Comparison of ENCODE assay signal across 9 cellular contexts in the genomic region with DNA sequence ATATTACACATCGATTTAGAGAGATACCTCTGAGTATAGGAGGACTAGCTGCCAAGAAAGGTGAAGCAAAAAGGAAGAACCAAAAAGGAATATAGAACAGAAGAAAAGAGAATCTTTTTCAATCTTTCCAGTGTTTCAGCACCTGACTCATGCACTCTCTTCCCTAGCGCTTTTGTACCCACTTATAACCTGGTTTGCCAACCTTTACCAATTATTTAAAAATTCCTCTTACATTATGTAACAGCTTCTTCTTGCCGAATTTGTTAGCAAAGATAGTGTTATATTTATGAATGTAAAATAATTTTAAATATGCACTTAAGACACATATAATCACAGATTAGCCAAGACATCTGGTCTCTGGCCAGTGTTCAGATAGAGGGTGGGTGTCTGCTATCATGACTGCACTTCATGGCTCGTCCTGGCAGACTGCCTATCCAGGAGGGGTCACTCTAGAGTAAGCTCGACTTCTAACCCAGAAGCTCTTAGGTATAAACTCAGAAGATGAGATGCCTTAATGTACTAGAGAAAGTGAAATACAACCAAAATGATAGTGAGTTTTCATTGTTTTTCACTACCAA.
A peak's percentile ranks its signal among the peaks of the same experiment; 100 is the strongest.
DNase-seq lines count a peak whose midpoint lies in the region; ATAC-seq, FAIRE-seq and TF ChIP-seq lines count a peak whose summit lies in the region.
"Had no signal": no experiment of that assay in that cellular context is flagged by ENCODE, and none has a peak within 500 bp of the region (broad histone marks: within the 10 kb centered on the region; RNA-seq: fewer than 3 reads in every experiment).

No MANE protein-coding gene starts in this region.

- no peaks in the 10 kb centered on the region for H3K9me3 Mint-ChIP-seq in immature natural killer cell

- DNase-seq in D721Med (ENCODE audit: insufficient read length, low spot score) = no peak
- peak; percentile 71 for DNase-seq in amniotic epithelial cell (ENCODE audit: low read depth)
- DNase-seq in left colon = peak in 1 of 2 donors; percentile 29
- no peak for DNase-seq in immature natural killer cell
- DNase-seq in NCI-H345 treated with DMSO at 0.1 percent for 48 hours (lab: John Stamatoyannopoulos, UW; ENCODE audit: unreplicated experiment) = no peak
- no peak for DNase-seq in NCI-H2171 treated with DMSO at 0.1 percent for 48 hours (lab: John Stamatoyannopoulos, UW)

- H3K27me3 Mint-ChIP-seq in immature natural killer cell (ENCODE audit: low read depth in 3 of 3) = no peaks in the 10 kb centered on the region

- intact Hi-C loops in left colon (cut with DNase I, micrococcal nuclease) = no loop called here

- TF ChIP-seq CTCF in D721Med (IDR thresholded peaks at IDR 0.05; ENCODE audit: insufficient read depth, missing control alignments) = peak; percentile 48

- FAIRE-seq in D721Med (lab: Jason Lieb, UNC) = no peak
- FAIRE-seq: colon had no signal

- ATAC-seq in HG03439 (IDR thresholded peaks at IDR 0.05; ENCODE audit: unreplicated experiment) (peak; percentile 51), left colon (peak; percentile 61), GM18873 (IDR thresholded peaks at IDR 0.05; ENCODE audit: low FRiP score, unreplicated experiment) (no peak)

- no peak overlapping the region for H3K4me3 Mint-ChIP-seq in immature natural killer cell

- H3K36me3 Mint-ChIP-seq in immature natural killer cell = peaks cover 4 to 12% (median 11%) of the 10 kb centered on the region in 3 donors

- H3K27ac Mint-ChIP-seq in immature natural killer cell = peak overlapping the region in 1 of 6 donors; percentile 25

- H3K4me1 Mint-ChIP-seq in immature natural killer cell = no peaks in the 10 kb centered on the region
